In genomic region chr5:126368239-126368812, GRCh38 we compare ENCODE assay signal across 14 cellular contexts. TPM values are rescaled to one million over a fixed set of nuclear protein-coding genes. Genes with fewer than 3 reads are reported as not detected.
A peak's percentile ranks its signal among the peaks of the same experiment; 100 is the strongest.
DNase-seq lines count a peak whose midpoint lies in the region; ATAC-seq and TF ChIP-seq lines count a peak whose summit lies in the region.
"Had no signal": no experiment of that assay in that cellular context is flagged by ENCODE, and none has a peak within 500 bp of the region (broad histone marks: within the 10 kb centered on the region; RNA-seq: fewer than 3 reads in every experiment).

No MANE protein-coding gene starts in this region.

- no peak overlapping the region for H3K4me3 Mint-ChIP-seq in neural crest cell
- H3K4me3 Mint-ChIP-seq: T-helper 17 cell had no signal

- H3K27ac ChIP-seq in breast epithelium (peak overlapping the region; percentile 76 to 81), upper lobe of right lung (no peak overlapping the region)
- H3K27ac ChIP-seq: right atrium auricular region had no signal

- no peaks in the 10 kb centered on the region for H3K27me3 Mint-ChIP-seq in neural crest cell (ENCODE audit: low read depth)
- H3K27me3 Mint-ChIP-seq: T-helper 17 cell had no signal

- H3K9me3 ChIP-seq in breast epithelium (no peaks in the 10 kb centered on the region), upper lobe of right lung (no peaks in the 10 kb centered on the region)
- H3K9me3 ChIP-seq: right atrium auricular region had no signal

- H3K4me1 ChIP-seq in breast epithelium (peaks cover 0 to 8% of the 10 kb centered on the region in 2 donors), upper lobe of right lung (no peaks in the 10 kb centered on the region)

- peak overlapping the region; percentile 2 for H3K27ac Mint-ChIP-seq in neural crest cell (ENCODE audit: unreplicated experiment)
- H3K27ac Mint-ChIP-seq: T-helper 17 cell had no signal

- ATAC-seq in GM18520 (IDR thresholded peaks at IDR 0.05; ENCODE audit: unreplicated experiment) = peak; percentile 43
- ATAC-seq in HG03460 (IDR thresholded peaks at IDR 0.05; ENCODE audit: unreplicated experiment) = peak; percentile 43
- ATAC-seq in HG02623 (IDR thresholded peaks at IDR 0.05; ENCODE audit: unreplicated experiment) = no peak
- no peak for ATAC-seq in upper lobe of right lung
- ATAC-seq: left colon, T-helper 17 cell had no signal

- TF ChIP-seq CTCF in breast epithelium (IDR thresholded peaks at IDR 0.05) (no peak), neural crest cell (conservative IDR thresholded peaks at IDR 0.05) (no peak), upper lobe of right lung (IDR thresholded peaks at IDR 0.05) (no peak)

- DNase-seq in breast epithelium (ENCODE audit: low spot score in 2 of 2) = peak; percentile 52 to 84
- DNase-seq in neural crest cell (ENCODE audit: low read depth, low spot score) = no peak
- no peak for DNase-seq in upper lobe of right lung
- DNase-seq in HuH-7 (ENCODE audit: low spot score) = no peak
- no peak for DNase-seq in NCI-H2107 treated with DMSO at 0.1 percent for 48 hours (lab: John Stamatoyannopoulos, UW; ENCODE audit: unreplicated experiment)
- DNase-seq: cortex of kidney, DMS79, left colon, NCI-H1092 treated with DMSO at 0.1 percent for 48 hours, T-helper 17 cell had no signal

- no peaks in the 10 kb centered on the region for H3K36me3 Mint-ChIP-seq in neural crest cell (ENCODE audit: low read depth)

- TF ChIP-seq POLR2A in breast epithelium (IDR thresholded peaks at IDR 0.05) = no peak

- intact Hi-C loops in breast epithelium (cut with DNase I; ENCODE audit: low total_unique reads) = no loop called here
- intact Hi-C loops in upper lobe of right lung (cut with DNase I) = no loop called here

- H3K4me1 Mint-ChIP-seq in neural crest cell = peaks cover 29% of the 10 kb centered on the region
- H3K4me1 Mint-ChIP-seq: T-helper 17 cell had no signal

- no peaks in the 10 kb centered on the region for H3K27me3 ChIP-seq in breast epithelium
- no peaks in the 10 kb centered on the region for H3K27me3 ChIP-seq in upper lobe of right lung
- H3K27me3 ChIP-seq: right atrium auricular region had no signal

- H3K36me3 ChIP-seq in breast epithelium (no peaks in the 10 kb centered on the region), upper lobe of right lung (no peaks in the 10 kb centered on the region)
- H3K36me3 ChIP-seq: right atrium auricular region had no signal

- H3K9me3 Mint-ChIP-seq in neural crest cell = peaks cover 5% of the 10 kb centered on the region

- H3K4me3 ChIP-seq in breast epithelium = no peak overlapping the region
- H3K4me3 ChIP-seq in upper lobe of right lung = no peak overlapping the region
- H3K4me3 ChIP-seq: right atrium auricular region had no signal

RNA-seq across cellular contexts. Expression of gene GRAMD2B, which starts 54.9 kb away (rescaled TPM):
- total RNA-seq in breast epithelium = 100 to 1,000 TPM in 2 of 3 donors, 10 to 100 TPM in 1; 38.1 to 206 (median 103) TPM
- total RNA-seq in neural crest cell = 7.1 and 7.9 TPM in 2 replicates
- total RNA-seq in upper lobe of right lung = 17.0 TPM

Comparison
In these comparisons a context has a peak if more than half of its experiments do, and no peak if none do; other contexts are left out.
1. ATAC-seq: peak in GM18520 (single experiment) and HG03460 (single experiment); none in HG02623 (single experiment) and upper lobe of right lung (single experiment).
2. DNase-seq: peak in breast epithelium (2 of 2); none in neural crest cell (single experiment), upper lobe of right lung (single experiment), HuH-7 (single experiment) and NCI-H2107 treated with DMSO at 0.1 percent for 48 hours (single experiment).